ENCODE assay signal across 11 cellular contexts in the genomic region with DNA sequence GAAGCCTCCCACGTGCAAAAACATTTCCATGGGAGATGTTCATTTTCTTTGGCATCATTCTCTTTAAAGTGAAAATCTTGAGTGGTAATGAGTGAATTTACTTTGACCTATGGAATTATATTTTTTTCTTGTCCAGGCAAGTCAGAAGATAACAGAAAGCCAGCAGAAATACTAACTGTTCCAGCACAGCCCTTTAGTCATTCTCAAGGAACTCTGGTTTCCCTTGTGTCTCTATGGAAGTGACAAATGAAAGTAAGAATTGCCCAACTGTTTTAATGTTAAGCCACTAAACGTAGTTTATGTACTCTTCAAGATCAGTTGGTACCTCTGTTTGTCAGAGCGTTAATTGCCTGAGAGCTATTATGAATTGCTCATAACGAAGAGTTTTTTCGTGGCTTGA.
"Had no signal": no experiment of that assay in that cellular context is flagged by ENCODE, and none has a peak within 500 bp of the region (broad histone marks: within the 10 kb centered on the region; RNA-seq: fewer than 3 reads in every experiment).

No MANE protein-coding gene starts in this region.

- ATAC-seq: activated naive CD8-positive, alpha-beta T cell treated with anti-CD3 and anti-CD28 coated beads, Interleukin-2, amount 50 U/mL, for 24 hours; activated T-helper 17 cell treated with anti-CD3 and anti-CD28 coated beads, Interleukin-2, amount 50 U/mL, for 72 hours; right cardiac atrium; stimulated activated naive CD8-positive, alpha-beta T cell treated with anti-CD3 and anti-CD28 coated beads, Interleukin-15, Interleukin-2, amounts not matched to agents 100 U/mL and 50 U/mL, for 24 hours had no signal

- H3K4me3 ChIP-seq: prostate gland, transverse colon had no signal

- H3K27me3 Mint-ChIP-seq: activated naive CD8-positive, alpha-beta T cell treated with anti-CD3 and anti-CD28 coated beads, Interleukin-2, amount 50 U/mL, for 24 hours had no signal

- H3K9me3 ChIP-seq: prostate gland, transverse colon had no signal

- H3K36me3 ChIP-seq: prostate gland, transverse colon had no signal

- H3K4me1 Mint-ChIP-seq: activated naive CD8-positive, alpha-beta T cell treated with anti-CD3 and anti-CD28 coated beads, Interleukin-2, amount 50 U/mL, for 24 hours; activated T-helper 17 cell treated with anti-CD3 and anti-CD28 coated beads, Interleukin-2, amount 50 U/mL, for 72 hours had no signal

- H3K4me3 Mint-ChIP-seq: activated naive CD4-positive, alpha-beta T cell treated with anti-CD3 and anti-CD28 coated beads for 36 hours; activated naive CD8-positive, alpha-beta T cell treated with anti-CD3 and anti-CD28 coated beads, Interleukin-2, amount 50 U/mL, for 24 hours; activated T-helper 17 cell treated with anti-CD3 and anti-CD28 coated beads, Interleukin-2, amount 50 U/mL, for 72 hours had no signal

- H3K27ac ChIP-seq: prostate gland, transverse colon had no signal

- H3K27me3 ChIP-seq: transverse colon had no signal

- DNase-seq: activated naive CD4-positive, alpha-beta T cell treated with anti-CD3 and anti-CD28 coated beads for 36 hours; activated naive CD8-positive, alpha-beta T cell treated with anti-CD3 and anti-CD28 coated beads, Interleukin-2, amount 50 U/mL, for 24 hours; activated T-cell treated with anti-CD3 and anti-CD28 coated beads for 4 hours; effector memory CD4-positive, alpha-beta T cell; foreskin melanocyte; kidney glomerular epithelial cell; right cardiac atrium; stimulated activated naive CD8-positive, alpha-beta T cell treated with anti-CD3 and anti-CD28 coated beads, Interleukin-15, Interleukin-2, amounts not matched to agents 100 U/mL and 50 U/mL, for 24 hours; transverse colon had no signal

- H3K27ac Mint-ChIP-seq: activated naive CD4-positive, alpha-beta T cell treated with anti-CD3 and anti-CD28 coated beads for 36 hours; activated naive CD8-positive, alpha-beta T cell treated with anti-CD3 and anti-CD28 coated beads, Interleukin-2, amount 50 U/mL, for 24 hours; activated T-helper 17 cell treated with anti-CD3 and anti-CD28 coated beads, Interleukin-2, amount 50 U/mL, for 72 hours had no signal

- H3K4me1 ChIP-seq: prostate gland, transverse colon had no signal

- H3K9me3 Mint-ChIP-seq: activated naive CD4-positive, alpha-beta T cell treated with anti-CD3 and anti-CD28 coated beads for 36 hours; activated naive CD8-positive, alpha-beta T cell treated with anti-CD3 and anti-CD28 coated beads, Interleukin-2, amount 50 U/mL, for 24 hours; activated T-helper 17 cell treated with anti-CD3 and anti-CD28 coated beads, Interleukin-2, amount 50 U/mL, for 72 hours had no signal
